1 cellular context compared by ENCODE assay signal in genomic region chr2:20666114-20666363, GRCh38.
TF ChIP-seq lines count a peak whose summit lies in the region.

No MANE protein-coding gene starts in this region.

TF ChIP-seq in H1, 55 proteins besides CTCF, POLR2A, EP300 and RAD21 (continued from another document):
- TF ChIP-seq CHD7 (IDR thresholded peaks at IDR 0.05; ENCODE audit: insufficient replicate concordance, low read length): no peak
- TF ChIP-seq, protein P1, sequence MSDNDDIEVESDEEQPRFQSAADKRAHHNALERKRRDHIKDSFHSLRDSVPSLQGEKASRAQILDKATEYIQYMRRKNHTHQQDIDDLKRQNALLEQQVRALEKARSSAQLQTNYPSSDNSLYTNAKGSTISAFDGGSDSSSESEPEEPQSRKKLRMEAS (IDR thresholded peaks at IDR 0.05): no peak
- TF ChIP-seq NANOG (IDR thresholded peaks at IDR 0.05; ENCODE audit: insufficient read depth, low read depth, low read length, poor library complexity, severe bottlenecking): no peak
- no peak for TF ChIP-seq MAFK (IDR thresholded peaks at IDR 0.05; ENCODE audit: low read depth, low read length)
- TF ChIP-seq KDM1A (IDR thresholded peaks at IDR 0.05; ENCODE audit: borderline replicate concordance, low read length): no peak
- no peak for TF ChIP-seq HDAC6 (IDR thresholded peaks at IDR 0.05; ENCODE audit: low read depth, low read length)
- TF ChIP-seq TAF1 (IDR thresholded peaks at IDR 0.05; ENCODE audit: low read depth, low read length): no peak
- TF ChIP-seq PHF8 (conservative IDR thresholded peaks at IDR 0.05; ENCODE audit: low read depth, low read length): no peak
- TF ChIP-seq CREB1 (IDR thresholded peaks at IDR 0.05): no peak
- TF ChIP-seq EGR1 (IDR thresholded peaks at IDR 0.05; ENCODE audit: borderline replicate concordance, low read depth, low read length): no peak
- no peak for TF ChIP-seq USF2 (IDR thresholded peaks at IDR 0.05; ENCODE audit: low read length)
- no peak for TF ChIP-seq YY1 (IDR thresholded peaks at IDR 0.05; ENCODE audit: low read depth, low read length)
- peak; percentile 98 for TF ChIP-seq EZH2 (IDR thresholded peaks at IDR 0.05; ENCODE audit: low read depth, low read length, severe bottlenecking)
- TF ChIP-seq RNF2 (IDR thresholded peaks at IDR 0.05; ENCODE audit: borderline replicate concordance, low read depth, low read length, missing control alignments, poor library complexity, severe bottlenecking): peak; percentile 90
- no peak for TF ChIP-seq JUND (IDR thresholded peaks at IDR 0.05; ENCODE audit: low read length)
- no peak for TF ChIP-seq BCL11A (IDR thresholded peaks at IDR 0.05; ENCODE audit: low read depth in 2 of 2, low read length in 2 of 2)
- no peak for TF ChIP-seq KDM5A (IDR thresholded peaks at IDR 0.05; ENCODE audit: low read length)
- no peak for TF ChIP-seq SIN3A (conservative IDR thresholded peaks at IDR 0.05 in 1 of 2, IDR thresholded peaks at IDR 0.05 in 1 of 2; ENCODE audit: low read depth in 1 of 2, low read length in 2 of 2)
- TF ChIP-seq SP2 (IDR thresholded peaks at IDR 0.05; ENCODE audit: low read length): no peak
- TF ChIP-seq BACH1 (IDR thresholded peaks at IDR 0.05; ENCODE audit: low read length): no peak
- TF ChIP-seq GABPA (IDR thresholded peaks at IDR 0.05; ENCODE audit: borderline replicate concordance, insufficient read depth, low read length): peak; percentile 61; the same call in 1 of the 2 replicates
- no peak for TF ChIP-seq TEAD4 (IDR thresholded peaks at IDR 0.05; ENCODE audit: low read depth, low read length)
- TF ChIP-seq NRF1 (IDR thresholded peaks at IDR 0.05; ENCODE audit: low read depth, low read length): no peak
- no peak for TF ChIP-seq SAP30 (IDR thresholded peaks at IDR 0.05; ENCODE audit: insufficient read depth, insufficient replicate concordance, low read length)
- no peak for TF ChIP-seq CHD1 (IDR thresholded peaks at IDR 0.05; ENCODE audit: low read depth, low read length)
- TF ChIP-seq SUZ12 (IDR thresholded peaks at IDR 0.05; ENCODE audit: low read length): peak; percentile 91; the same call in 1 of the 2 replicates
- TF ChIP-seq ZNF274 (IDR thresholded peaks at IDR 0.05; ENCODE audit: borderline replicate concordance, extremely low read depth, low read length): no peak
- no peak for TF ChIP-seq E2F6 (IDR thresholded peaks at IDR 0.05)
- no peak for TF ChIP-seq SRF (IDR thresholded peaks at IDR 0.05; ENCODE audit: low read depth, low read length)
- no peak for TF ChIP-seq CTBP2 (IDR thresholded peaks at IDR 0.05; ENCODE audit: borderline replicate concordance, insufficient read depth, insufficient read length, low read length)
